8 cellular contexts compared by ENCODE assay signal in genomic region chr19:30664358-30665058, GRCh38.
DNase-seq lines count a peak whose midpoint lies in the region; ATAC-seq and TF ChIP-seq lines count a peak whose summit lies in the region.

No MANE protein-coding gene starts in this region.

- H3K79me2 ChIP-seq in hepatocyte = no peaks in the 10 kb centered on the region

- no peak overlapping the region for H3K4me3 Mint-ChIP-seq in Calu3 (ENCODE audit: low read depth, unreplicated experiment)

- H3K9ac ChIP-seq in adipocyte (ENCODE audit: low read length) = no peak overlapping the region

- DNase-seq in DMS 273 (lab: John Stamatoyannopoulos, UW; ENCODE audit: unreplicated experiment) (peak; percentile 63), DMS 273 treated with DMSO at 0.1 percent for 48 hours (lab: John Stamatoyannopoulos, UW) (no peak), adipocyte (ENCODE audit: low read depth) (peak; percentile 18), hepatocyte (ENCODE audit: low spot score) (peak; percentile 77), thyroid gland (peak; percentile 60 to 75), RWPE1 (ENCODE audit: low spot score) (no peak), Calu3 (no peak)

- H3K27me3 ChIP-seq in adipocyte (replicated peaks; ENCODE audit: control insufficient read depth, insufficient read depth, low read length) = peaks cover 22% of the 10 kb centered on the region
- H3K27me3 ChIP-seq in hepatocyte = peaks cover 15% of the 10 kb centered on the region
- no peaks in the 10 kb centered on the region for H3K27me3 ChIP-seq in thyroid gland

- no peaks in the 10 kb centered on the region for H3K9me3 ChIP-seq in adipocyte (ENCODE audit: control insufficient read depth, low read length)
- no peaks in the 10 kb centered on the region for H3K9me3 ChIP-seq in hepatocyte (ENCODE audit: low read depth)
- no peaks in the 10 kb centered on the region for H3K9me3 ChIP-seq in thyroid gland

- peaks cover 20% of the 10 kb centered on the region for H3K27me3 Mint-ChIP-seq in Calu3 (ENCODE audit: unreplicated experiment)

- intact Hi-C loops in thyroid gland (cut with DNase I) (loop anchor here (5.0 kb wide), 1 partner anchor 1558 kb away; no protein-coding TSS in a partner anchor), Calu3 (cut with micrococcal nuclease; ENCODE audit: unreplicated experiment) (loop anchor here (5.0 kb wide), 1 partner anchor 1558 kb away; no protein-coding TSS in a partner anchor)

- H3K27ac Mint-ChIP-seq in Calu3 (ENCODE audit: unreplicated experiment) = no peak overlapping the region

- WGBS in hepatocyte (ENCODE audit: low lambda C conversion rate, missing lambda C conversion rate) = 52% methylated on average over 11 of the region's 11 CpGs
- 51 to 55% methylated on average over 11 of the region's 11 CpGs for WGBS in thyroid gland, 2 donors

- no peaks in the 10 kb centered on the region for H3K36me3 Mint-ChIP-seq in Calu3 (ENCODE audit: insufficient read depth, unreplicated experiment)

- no peak overlapping the region for H2AFZ ChIP-seq in hepatocyte

- POLR2A ChIA-PET in RWPE1 (lab: Yijun Ruan, JAX; ENCODE audit: low non-redundant PET) = no interaction called here

- no TSS peak for BruUV-seq in Calu3 (replicated peaks; lab: Mats Ljungman, UMichigan)

- no peaks in the 10 kb centered on the region for H3K9me2 ChIP-seq in hepatocyte (replicated peaks; ENCODE audit: insufficient read depth)

- H3K4me3 ChIP-seq in adipocyte (ENCODE audit: low read length) (no peak overlapping the region), hepatocyte (no peak overlapping the region), thyroid gland (replicated peaks in 1 of 3) (no peak overlapping the region)

- TF ChIP-seq CTCF in hepatocyte (IDR thresholded peaks at IDR 0.05; ENCODE audit: poor library complexity) (peak; percentile 54), thyroid gland (IDR thresholded peaks at IDR 0.05) (peak in 2 of 6 experiments; percentile 26 to 32), RWPE1 (conservative IDR thresholded peaks at IDR 0.05; ENCODE audit: low read depth) (no peak; the same call in 1 of the 2 replicates), Calu3 (IDR thresholded peaks at IDR 0.05; ENCODE audit: unreplicated experiment) (no peak)

- peaks cover 6% of the 10 kb centered on the region for H3K4me1 ChIP-seq in adipocyte (ENCODE audit: control insufficient read depth, insufficient read depth, low read length)
- no peaks in the 10 kb centered on the region for H3K4me1 ChIP-seq in hepatocyte (ENCODE audit: insufficient read depth)
- H3K4me1 ChIP-seq in thyroid gland = peaks cover 0 to 6% of the 10 kb centered on the region in 2 donors

- no peak overlapping the region for H3K4me2 ChIP-seq in hepatocyte

- H3K9me3 Mint-ChIP-seq in Calu3 (ENCODE audit: low read depth, unreplicated experiment) = no peaks in the 10 kb centered on the region

- CTCF ChIA-PET in RWPE1 (lab: Yijun Ruan, JAX) = interaction anchor here (0.6 to 0.7 kb wide), 2 partner anchors 18 to 1974 kb away, joined by 3 read pairs; no protein-coding TSS in a partner anchor
- CTCF ChIA-PET in Calu3 (lab: Charles Lee) = interaction anchor here (0.6 kb wide), 1 partner anchor 269 kb away, joined by 3 read pairs; no protein-coding TSS in a partner anchor

- ATAC-seq in GM19023 (IDR thresholded peaks at IDR 0.05; ENCODE audit: unreplicated experiment) = no peak

- H3K36me3 ChIP-seq in adipocyte (ENCODE audit: control insufficient read depth, insufficient read depth, low read length, severe bottlenecking) = no peaks in the 10 kb centered on the region
- no peaks in the 10 kb centered on the region for H3K36me3 ChIP-seq in hepatocyte (replicated peaks; ENCODE audit: insufficient read depth, low read depth)
- H3K36me3 ChIP-seq in thyroid gland = no peaks in the 10 kb centered on the region

- H3K27ac ChIP-seq in hepatocyte (no peak overlapping the region), thyroid gland (no peak overlapping the region), RWPE1 (no peak overlapping the region)

- no peak for TF ChIP-seq POLR2A in thyroid gland (IDR thresholded peaks at IDR 0.05)

- no peaks in the 10 kb centered on the region for H4K20me1 ChIP-seq in hepatocyte (ENCODE audit: insufficient read depth, poor library complexity, severe bottlenecking)

- H3K4me1 Mint-ChIP-seq in Calu3 (ENCODE audit: low read depth, unreplicated experiment) = no peaks in the 10 kb centered on the region

Comparison
In these comparisons a context has a peak if more than half of its experiments do, and no peak if none do; other contexts are left out.
1. DNase-seq: peak in DMS 273 (single experiment), adipocyte (single experiment), hepatocyte (single experiment) and thyroid gland (2 of 2); none in DMS 273 treated with DMSO at 0.1 percent for 48 hours (single experiment), RWPE1 (single experiment) and Calu3 (single experiment).